ENCODE assay signal across 8 cellular contexts in genomic region chr20:33732166-33732970, GRCh38. TPM values are rescaled to one million over a fixed set of nuclear protein-coding genes. Genes with fewer than 3 reads are reported as not detected.
DNase-seq lines count a peak whose midpoint lies in the region; ATAC-seq, FAIRE-seq and TF ChIP-seq lines count a peak whose summit lies in the region.

No MANE protein-coding gene starts in this region.

- intact Hi-C loops in left colon (cut with DNase I, micrococcal nuclease), result no loop called here

- peak overlapping the region; percentile 92 for H3K27ac Mint-ChIP-seq in HFFc6

- in situ Hi-C loops in GM13976 (cut with MboI; ENCODE audit: low sequenced_read_pairs, unreplicated experiment), result no loop called here

- peaks cover 14% of the 10 kb centered on the region for H3K9me3 Mint-ChIP-seq in HFFc6

- peaks cover 4% of the 10 kb centered on the region; the same call in 1 of the 2 replicates for H3K27me3 Mint-ChIP-seq in HFFc6 (ENCODE audit: insufficient read depth)

- H3K4me1 Mint-ChIP-seq in HFFc6 (ENCODE audit: low read depth), result peaks cover 26% of the 10 kb centered on the region

- H3K27ac ChIP-seq in VCaP (peak overlapping the region; percentile 98), caudate nucleus (ENCODE audit: low read depth, low read length) (peak overlapping the region; percentile 95)

- DNase-seq in GM13976 (ENCODE audit: low spot score), result peak; percentile 86
- peak; percentile 58 for DNase-seq in HFFc6
- peak; percentile 89 for DNase-seq in NCI-H1092 treated with DMSO at 0.1 percent for 48 hours (lab: John Stamatoyannopoulos, UW)
- peak; percentile 17 to 96 (median 89) for DNase-seq in caudate nucleus (lab: John Stamatoyannopoulos, UW)
- peak; percentile 87 to 91 for DNase-seq in left colon
- DNase-seq in stimulated activated CD4-positive, alpha-beta T cell treated with anti-CD3 and anti-CD28 coated beads, Interleukin-2, amount 100 ng/mL, for 48 hours, result peak; percentile 69 to 78
- DNase-seq in D721Med (ENCODE audit: insufficient read length, low spot score), result no peak

- H3K4me3 Mint-ChIP-seq in HFFc6, result peak overlapping the region; percentile 91

- no peak for FAIRE-seq in D721Med (lab: Jason Lieb, UNC)

- peak; percentile 67 for ATAC-seq in left colon

- H3K36me3 Mint-ChIP-seq in HFFc6 (ENCODE audit: low read depth), result peaks cover 18% of the 10 kb centered on the region

- TF ChIP-seq CTCF in GM13976 (IDR thresholded peaks at IDR 0.05; ENCODE audit: borderline replicate concordance, control extremely low read depth, extremely low read depth, insufficient read depth, missing control alignments) (no peak), HFFc6 (IDR thresholded peaks at IDR 0.05) (no peak), VCaP (conservative IDR thresholded peaks at IDR 0.05) (no peak), D721Med (IDR thresholded peaks at IDR 0.05; ENCODE audit: insufficient read depth, missing control alignments) (no peak)

RNA-seq across cellular contexts. Expression of gene ZNF341, which starts 0.6 kb away (rescaled TPM):
- total RNA-seq in HFFc6 (2021; fragmentation: NEBNext Ultra II Directional; extraction: Animal tissue kit (Norgen Biotek cat#: 25700)), result 1 to 10 TPM; 3.2 to 4.1 (median 3.6) TPM
- total RNA-seq in left colon, result 1 to 10 TPM; 4.2 to 4.9 TPM

RNA-seq across cellular contexts. Expression of gene PXMP4, which starts 12.3 kb away (rescaled TPM):
- 10 to 100 TPM in 4 of 6 experiments, 1 to 10 TPM in 2; 8.3 to 14.4 (median 11.4) TPM for total RNA-seq in HFFc6 (2021; fragmentation: NEBNext Ultra II Directional; extraction: Animal tissue kit (Norgen Biotek cat#: 25700))
- 10 to 100 TPM; 13.4 to 22.2 TPM for total RNA-seq in left colon

RNA-seq across cellular contexts. Expression of gene E2F1, which starts 46.2 kb away (rescaled TPM):
- 10 to 100 TPM; 11.3 to 21.7 (median 20.2) TPM for total RNA-seq in HFFc6 (2021; fragmentation: NEBNext Ultra II Directional; extraction: Animal tissue kit (Norgen Biotek cat#: 25700))
- 1 to 10 TPM; 2.6 to 5.9 TPM for total RNA-seq in left colon

RNA-seq across cellular contexts. Expression of gene NECAB3, which starts 58.1 kb away (rescaled TPM):
- total RNA-seq in HFFc6 (2021; fragmentation: NEBNext Ultra II Directional; extraction: Animal tissue kit (Norgen Biotek cat#: 25700)), result 10 to 100 TPM; 24.9 to 30.0 (median 27.0) TPM
- total RNA-seq in left colon, result 10 to 100 TPM; 38.5 to 54.1 TPM
